In the genomic region with DNA sequence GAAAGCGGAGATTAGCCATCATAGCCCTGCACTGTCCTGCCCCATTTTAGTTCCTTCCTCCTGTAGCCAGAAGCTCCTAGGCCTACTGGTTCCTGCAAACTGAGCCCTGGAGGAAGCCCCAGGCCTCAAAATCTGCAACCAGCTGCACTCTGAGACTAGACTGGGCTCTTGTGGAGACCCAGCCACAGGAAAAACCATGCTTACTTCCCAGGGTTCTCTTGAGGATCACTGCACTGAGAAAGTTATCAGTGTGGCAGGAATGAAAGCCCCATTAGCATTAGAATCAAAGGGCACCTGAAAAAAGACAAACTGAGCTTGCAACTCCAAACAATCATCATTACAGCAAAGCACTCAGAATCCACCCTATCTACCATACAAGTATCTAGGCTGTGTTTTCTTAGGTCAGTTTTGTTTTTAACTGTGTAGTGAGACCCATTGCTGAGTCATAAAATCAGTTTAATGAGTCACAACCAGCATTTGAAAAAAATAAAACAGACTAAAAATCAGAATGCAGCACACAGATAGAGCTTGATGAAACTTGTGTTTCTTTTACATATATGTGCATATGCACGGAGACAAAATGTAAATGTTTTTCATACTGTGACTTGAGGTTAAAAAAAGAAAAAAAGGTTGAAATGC, we compare ENCODE assay signal across 1 cellular context.
A peak's percentile ranks its signal among the peaks of the same experiment; 100 is the strongest.
TF ChIP-seq lines count a peak whose summit lies in the region.

No MANE protein-coding gene starts in this region.

TF ChIP-seq in IMR-90, 13 proteins besides CTCF, POLR2A, EP300 and RAD21 (continued from another document):
- TF ChIP-seq MAZ (IDR thresholded peaks at IDR 0.05; ENCODE audit: borderline replicate concordance, low read depth, low read length) = no peak
- peak; percentile 64 for TF ChIP-seq MAFK (IDR thresholded peaks at IDR 0.05; ENCODE audit: low read depth, low read length)
- peak; percentile 95 for TF ChIP-seq FOS (IDR thresholded peaks at IDR 0.05; ENCODE audit: low read depth, low read length)
- TF ChIP-seq, protein P1, sequence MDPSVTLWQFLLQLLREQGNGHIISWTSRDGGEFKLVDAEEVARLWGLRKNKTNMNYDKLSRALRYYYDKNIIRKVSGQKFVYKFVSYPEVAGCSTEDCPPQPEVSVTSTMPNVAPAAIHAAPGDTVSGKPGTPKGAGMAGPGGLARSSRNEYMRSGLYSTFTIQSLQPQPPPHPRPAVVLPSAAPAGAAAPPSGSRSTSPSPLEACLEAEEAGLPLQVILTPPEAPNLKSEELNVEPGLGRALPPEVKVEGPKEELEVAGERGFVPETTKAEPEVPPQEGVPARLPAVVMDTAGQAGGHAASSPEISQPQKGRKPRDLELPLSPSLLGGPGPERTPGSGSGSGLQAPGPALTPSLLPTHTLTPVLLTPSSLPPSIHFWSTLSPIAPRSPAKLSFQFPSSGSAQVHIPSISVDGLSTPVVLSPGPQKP (IDR thresholded peaks at IDR 0.05; ENCODE audit: borderline replicate concordance, low read depth, low read length) = no peak
- no peak for TF ChIP-seq SMC3 (IDR thresholded peaks at IDR 0.05; ENCODE audit: low read depth, low read length)
- no peak for TF ChIP-seq RCOR1 (IDR thresholded peaks at IDR 0.05; ENCODE audit: insufficient replicate concordance, low read length)
- TF ChIP-seq BHLHE40 (IDR thresholded peaks at IDR 0.05; ENCODE audit: low read depth, low read length) = no peak; the same call in 1 of the 2 replicates
- no peak for TF ChIP-seq RFX5 (IDR thresholded peaks at IDR 0.05; ENCODE audit: low read depth, low read length)
TF ChIP-seq in IMR-90: peak in this region for 3.
